12 cellular contexts compared by ENCODE assay signal in genomic region chr12:6202846-6203245, GRCh38. TPM values are rescaled to one million over a fixed set of nuclear protein-coding genes. Genes with fewer than 3 reads are reported as not detected.
A peak's percentile ranks its signal among the peaks of the same experiment; 100 is the strongest.
DNase-seq lines count a peak whose midpoint lies in the region; ATAC-seq, FAIRE-seq and TF ChIP-seq lines count a peak whose summit lies in the region.
"Had no signal": no experiment of that assay in that cellular context is flagged by ENCODE, and none has a peak within 500 bp of the region (broad histone marks: within the 10 kb centered on the region; RNA-seq: fewer than 3 reads in every experiment).

No MANE protein-coding gene starts in this region.

- H3K36me3 ChIP-seq in BLaER1 treated with 17β-estradiol and CSF1 and Interleukin-3, amounts not matched to agents 10 nM and 100 nM = peaks cover 18 to 64% (median 35%) of the 10 kb centered on the region in 11 experiments
- H3K36me3 ChIP-seq in astrocyte (ENCODE audit: insufficient read depth, low read length) (no peaks in the 10 kb centered on the region), gastrocnemius medialis (no peaks in the 10 kb centered on the region)

- H3K4me2 ChIP-seq in BLaER1 treated with 17β-estradiol and CSF1 and Interleukin-3, amounts not matched to agents 10 nM and 100 nM = peak overlapping the region; percentile 86 to 100 (median 99)
- H3K4me2 ChIP-seq in astrocyte (ENCODE audit: low read length) = peak overlapping the region; percentile 97
- H3K4me2 ChIP-seq: KMS-11 had no signal

- ATAC-seq in right cardiac atrium = no peak
- no peak for ATAC-seq in gastrocnemius medialis
- no peak for ATAC-seq in HG03565 (IDR thresholded peaks at IDR 0.05; ENCODE audit: unreplicated experiment)

- H3K27ac Mint-ChIP-seq in astrocyte (ENCODE audit: unreplicated experiment) = no peak overlapping the region

- peak overlapping the region; percentile 34 for H3K4me3 Mint-ChIP-seq in astrocyte (ENCODE audit: unreplicated experiment)

- H4K20me1 ChIP-seq in BLaER1 treated with 17β-estradiol and CSF1 and Interleukin-3, amounts not matched to agents 10 nM and 100 nM = peaks cover 4 to 68% (median 22%) of the 10 kb centered on the region in 11 experiments; a peak in 14 of 22 replicates
- H4K20me1 ChIP-seq in astrocyte (ENCODE audit: insufficient read depth, low read length) = peaks cover 22% of the 10 kb centered on the region

- H3K27me3 ChIP-seq in BLaER1 treated with 17β-estradiol and CSF1 and Interleukin-3, amounts not matched to agents 10 nM and 100 nM = no peaks in the 10 kb centered on the region
- H3K27me3 ChIP-seq in astrocyte (ENCODE audit: insufficient read depth, low read length) = no peaks in the 10 kb centered on the region
- H3K27me3 ChIP-seq in right cardiac atrium (ENCODE audit: control insufficient read depth, insufficient read depth) = no peaks in the 10 kb centered on the region
- H3K27me3 ChIP-seq in gastrocnemius medialis = no peaks in the 10 kb centered on the region

- no peaks in the 10 kb centered on the region for H3K9me3 ChIP-seq in BLaER1 treated with 17β-estradiol and CSF1 and Interleukin-3, amounts not matched to agents 10 nM and 100 nM (replicated peaks in 1 of 11)
- H3K9me3 ChIP-seq in astrocyte (ENCODE audit: insufficient read depth, low read depth, low read length) (no peaks in the 10 kb centered on the region), right cardiac atrium (ENCODE audit: control insufficient read depth, low read length) (no peaks in the 10 kb centered on the region), gastrocnemius medialis (no peaks in the 10 kb centered on the region)

- peak overlapping the region; percentile 93 to 98 (median 97) for H3K9ac ChIP-seq in BLaER1 treated with 17β-estradiol and CSF1 and Interleukin-3, amounts not matched to agents 10 nM and 100 nM
- H3K9ac ChIP-seq in astrocyte (ENCODE audit: low read length) = no peak overlapping the region
- H3K9ac ChIP-seq: KMS-11 had no signal

- CTCF ChIA-PET in RWPE1 (lab: Yijun Ruan, JAX) = interaction anchor here (0.5 to 6.4 kb wide), 4 partner anchors 11 to 76 kb away, joined by 3 to 28 read pairs (median 4); no protein-coding TSS in a partner anchor

- H3K4me3 ChIP-seq in BLaER1 treated with 17β-estradiol and CSF1 and Interleukin-3, amounts not matched to agents 10 nM and 100 nM = peak overlapping the region; percentile 94 to 99 (median 98)
- H3K4me3 ChIP-seq in astrocyte (ENCODE audit: insufficient read depth, low read depth, low read length) = no peak overlapping the region
- H3K4me3 ChIP-seq in right cardiac atrium (ENCODE audit: low read length) = peak overlapping the region; percentile 79
- peak overlapping the region in 2 of 4 donors; percentile 52 to 61 for H3K4me3 ChIP-seq in gastrocnemius medialis

- peak overlapping the region; percentile 90 to 98 (median 95) for H3K27ac ChIP-seq in BLaER1 treated with 17β-estradiol and CSF1 and Interleukin-3, amounts not matched to agents 10 nM and 100 nM
- no peak overlapping the region for H3K27ac ChIP-seq in astrocyte (ENCODE audit: low read depth, low read length)
- peak overlapping the region; percentile 49 for H3K27ac ChIP-seq in right cardiac atrium (ENCODE audit: low read length)
- H3K27ac ChIP-seq in gastrocnemius medialis = peak overlapping the region; percentile 62 to 85 (median 82)
- no peak overlapping the region for H3K27ac ChIP-seq in RWPE1
- H3K27ac ChIP-seq: KMS-11 had no signal

- H3K4me1 Mint-ChIP-seq in astrocyte (ENCODE audit: low read depth, unreplicated experiment) = peaks cover 22% of the 10 kb centered on the region

- intact Hi-C loops in right cardiac atrium (cut with DNase I) = loop anchor here in 2 of 4 donors (2.0 to 5.0 kb wide), 2 partner anchors 34 to 70 kb away; no protein-coding TSS in a partner anchor
- intact Hi-C loops in gastrocnemius medialis (cut with DNase I; ENCODE audit: low total_unique reads) = no loop called here

- in situ Hi-C loops in gastrocnemius medialis (cut with MboI; ENCODE audit: low sequenced_read_pairs in 4 of 4) = no loop called here

- 61% methylated on average over 3 of the region's 3 CpGs for WGBS in right cardiac atrium

- POLR2A ChIA-PET in RWPE1 (lab: Yijun Ruan, JAX; ENCODE audit: low non-redundant PET) = no interaction called here

- peaks cover 36% of the 10 kb centered on the region for H3K79me2 ChIP-seq in astrocyte (ENCODE audit: insufficient read depth, low read length)

- H2AFZ ChIP-seq in astrocyte (ENCODE audit: low read depth, low read length) = no peak overlapping the region

- FAIRE-seq in astrocyte (lab: Jason Lieb, UNC) = no peak

- H3K4me1 ChIP-seq in BLaER1 treated with 17β-estradiol and CSF1 and Interleukin-3, amounts not matched to agents 10 nM and 100 nM = peaks cover 65 to 86% (median 76%) of the 10 kb centered on the region in 10 experiments
- H3K4me1 ChIP-seq in astrocyte (ENCODE audit: insufficient read depth, low read length) = peaks cover 16% of the 10 kb centered on the region
- H3K4me1 ChIP-seq in right cardiac atrium (ENCODE audit: control insufficient read depth, insufficient read depth, low read length) = peaks cover 8% of the 10 kb centered on the region
- peaks cover 23 to 46% of the 10 kb centered on the region in 2 donors for H3K4me1 ChIP-seq in gastrocnemius medialis

- H3K36me3 Mint-ChIP-seq in astrocyte (ENCODE audit: low read depth, unreplicated experiment) = no peaks in the 10 kb centered on the region

- H3K9me3 Mint-ChIP-seq in astrocyte (ENCODE audit: unreplicated experiment) = no peaks in the 10 kb centered on the region

- TF ChIP-seq POLR2A in gastrocnemius medialis (IDR thresholded peaks at IDR 0.05) = no peak

- DNase-seq in astrocyte (ENCODE audit: low read depth) = no peak
- DNase-seq in right cardiac atrium = no peak
- no peak for DNase-seq in gastrocnemius medialis
- no peak for DNase-seq in RWPE1 (ENCODE audit: low spot score)
- DNase-seq in kidney glomerular epithelial cell (lab: John Stamatoyannopoulos, UW) = no peak
- DNase-seq in SKM-1 treated with dmso at 0.1 percent for 144 hours (lab: John Stamatoyannopoulos, UW; ENCODE audit: unreplicated experiment) = no peak
- DNase-seq: DMS153, NCI-H187 treated with DMSO at 0.1 percent for 48 hours had no signal

- no peak for TF ChIP-seq CTCF in astrocyte (IDR thresholded peaks at IDR 0.05; ENCODE audit: insufficient read depth, low read depth, low read length)
- TF ChIP-seq CTCF in gastrocnemius medialis (IDR thresholded peaks at IDR 0.05 in 4 of 5, conservative IDR thresholded peaks at IDR 0.05 in 1 of 5) = no peak
- no peak for TF ChIP-seq CTCF in RWPE1 (conservative IDR thresholded peaks at IDR 0.05; ENCODE audit: low read depth)

- peaks cover 5% of the 10 kb centered on the region for H3K27me3 Mint-ChIP-seq in astrocyte (ENCODE audit: low read depth, unreplicated experiment)

RNA-seq across cellular contexts. Expression of gene CD9, which starts 2.6 kb away (rescaled TPM):
- total RNA-seq in astrocyte = 46.0 and 52.2 TPM in 2 replicates
- 100 to 1,000 TPM; 117 to 248 (median 134) TPM for total RNA-seq in right cardiac atrium
- 212 TPM for polyA plus RNA-seq in right cardiac atrium
- total RNA-seq in gastrocnemius medialis = 10 to 100 TPM; 26.7 to 50.6 (median 48.4) TPM
- polyA plus RNA-seq: neural cell had no signal

Comparison
In these comparisons a context has a peak if more than half of its experiments do, and no peak if none do; other contexts are left out.
1. H3K27ac ChIP-seq: peak in BLaER1 treated with 17β-estradiol and CSF1 and Interleukin-3, amounts not matched to agents 10 nM and 100 nM (11 of 11), right cardiac atrium (single experiment) and gastrocnemius medialis (4 of 4); none in astrocyte (single experiment) and RWPE1 (single experiment).